8 cellular contexts compared by ENCODE assay signal in the genomic region with DNA sequence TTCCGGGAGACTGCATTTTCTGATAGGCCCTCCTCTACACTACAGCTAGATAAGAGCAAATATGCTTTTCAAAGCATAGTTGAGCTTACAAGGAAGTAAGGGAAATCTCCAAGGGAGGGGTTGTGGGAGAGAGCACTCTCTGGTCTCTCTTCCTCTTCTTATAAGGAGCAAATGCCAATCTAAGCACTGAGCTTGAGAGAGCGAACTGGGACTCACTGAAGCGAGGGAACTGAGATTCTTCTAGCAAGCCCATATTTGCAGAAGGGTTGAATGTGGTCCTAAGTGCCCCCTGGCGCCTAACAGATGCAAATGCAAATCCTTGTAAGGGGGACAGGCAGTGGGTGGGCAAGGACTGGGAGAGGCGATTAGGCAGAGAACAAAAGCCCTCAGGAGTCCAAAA.
A peak's percentile ranks its signal among the peaks of the same experiment; 100 is the strongest.
DNase-seq lines count a peak whose midpoint lies in the region; ATAC-seq and TF ChIP-seq lines count a peak whose summit lies in the region.

No MANE protein-coding gene starts in this region.

- H3K9me3 Mint-ChIP-seq in activated CD4-positive, alpha-beta memory T cell treated with anti-CD3 and anti-CD28 coated beads for 36 hours = no peaks in the 10 kb centered on the region

- DNase-seq in GM10266 (ENCODE audit: extremely low spot score) (peak; percentile 39), iPS-NIHi11 (ENCODE audit: low spot score) (peak; percentile 67), DMS53 (lab: John Stamatoyannopoulos, UW) (no peak), cortex of kidney (lab: John Stamatoyannopoulos, UW) (no peak)
- DNase-seq in Jurkat, Clone E6-1 (ENCODE audit: low read depth, low spot score) = peak; percentile 45
- peak; percentile 29 for DNase-seq in activated CD4-positive, alpha-beta memory T cell treated with anti-CD3 and anti-CD28 coated beads for 36 hours
- no peak for DNase-seq in central memory CD4-positive, alpha-beta T cell

- no peaks in the 10 kb centered on the region for H3K36me3 Mint-ChIP-seq in activated CD4-positive, alpha-beta memory T cell treated with anti-CD3 and anti-CD28 coated beads for 36 hours

- CTCF ChIA-PET in activated CD4-positive, alpha-beta memory T cell treated with anti-CD3 and anti-CD28 coated beads for 36 hours (lab: Charles Lee) = interaction anchor here (0.9 to 1.1 kb wide), 4 partner anchors 9 to 1472 kb away, joined by 3 to 4 read pairs (median 4); no protein-coding TSS in a partner anchor

- H3K27ac Mint-ChIP-seq in activated CD4-positive, alpha-beta memory T cell treated with anti-CD3 and anti-CD28 coated beads for 36 hours = no peak overlapping the region

- intact Hi-C loops in activated CD4-positive, alpha-beta memory T cell treated with anti-CD3 and anti-CD28 coated beads for 36 hours (cut with micrococcal nuclease) = loop anchor here (5.0 kb wide), 1 partner anchor 816 kb away; a partner anchor contains a TSS

- POLR2A ChIA-PET in activated CD4-positive, alpha-beta memory T cell treated with anti-CD3 and anti-CD28 coated beads for 36 hours (lab: Charles Lee) = no interaction called here

- peaks cover 4% of the 10 kb centered on the region for H3K27me3 Mint-ChIP-seq in activated CD4-positive, alpha-beta memory T cell treated with anti-CD3 and anti-CD28 coated beads for 36 hours

- H3K4me3 ChIP-seq in Jurkat, Clone E6-1 (ENCODE audit: low read length) = no peak overlapping the region

- no peaks in the 10 kb centered on the region for H3K4me1 Mint-ChIP-seq in activated CD4-positive, alpha-beta memory T cell treated with anti-CD3 and anti-CD28 coated beads for 36 hours (ENCODE audit: low read depth)

- no peak overlapping the region for H3K4me3 Mint-ChIP-seq in activated CD4-positive, alpha-beta memory T cell treated with anti-CD3 and anti-CD28 coated beads for 36 hours

- peak; percentile 64 for TF ChIP-seq CTCF in GM10266 (IDR thresholded peaks at IDR 0.05; ENCODE audit: control insufficient read depth, insufficient read depth, low read depth, missing control alignments)

- ATAC-seq in GM21529 (IDR thresholded peaks at IDR 0.05; ENCODE audit: unreplicated experiment) = peak; percentile 92

Comparison
In these comparisons a context has a peak if more than half of its experiments do, and no peak if none do; other contexts are left out.
1. DNase-seq: peak in GM10266 (single experiment), Jurkat, Clone E6-1 (single experiment), activated CD4-positive, alpha-beta memory T cell treated with anti-CD3 and anti-CD28 coated beads for 36 hours (single experiment) and iPS-NIHi11 (single experiment); none in central memory CD4-positive, alpha-beta T cell (single experiment), DMS53 (single experiment) and cortex of kidney (single experiment).